Comparison of ENCODE assay signal across 1 cellular context in genomic region chr16:5071341-5071680, GRCh38.
TF ChIP-seq lines count a peak whose summit lies in the region.

No MANE protein-coding gene starts in this region.

TF ChIP-seq in H1, 55 proteins besides CTCF, POLR2A, EP300 and RAD21:
- TF ChIP-seq HDAC2 (IDR thresholded peaks at IDR 0.05; ENCODE audit: borderline replicate concordance in 1 of 2, low read depth in 2 of 2, low read length in 2 of 2), result no peak
- no peak for TF ChIP-seq CTBP2 (IDR thresholded peaks at IDR 0.05; ENCODE audit: borderline replicate concordance, insufficient read depth, insufficient read length, low read length)
- TF ChIP-seq CHD7 (IDR thresholded peaks at IDR 0.05; ENCODE audit: insufficient replicate concordance, low read length), result no peak
- TF ChIP-seq USF2 (IDR thresholded peaks at IDR 0.05; ENCODE audit: low read length), result no peak
- no peak for TF ChIP-seq KDM1A (IDR thresholded peaks at IDR 0.05; ENCODE audit: borderline replicate concordance, low read length)
- no peak for TF ChIP-seq ASH2L (IDR thresholded peaks at IDR 0.05; ENCODE audit: low read length)
- TF ChIP-seq RXRA (IDR thresholded peaks at IDR 0.05; ENCODE audit: insufficient read depth, low read depth, low read length), result no peak
- no peak for TF ChIP-seq EZH2 (IDR thresholded peaks at IDR 0.05; ENCODE audit: low read depth, low read length, severe bottlenecking)
- no peak for TF ChIP-seq TCF12 (IDR thresholded peaks at IDR 0.05; ENCODE audit: low read depth, low read length)
- no peak for TF ChIP-seq RNF2 (IDR thresholded peaks at IDR 0.05; ENCODE audit: borderline replicate concordance, low read depth, low read length, missing control alignments, poor library complexity, severe bottlenecking)
- TF ChIP-seq TAF1 (IDR thresholded peaks at IDR 0.05; ENCODE audit: low read depth, low read length), result no peak
- no peak for TF ChIP-seq CHD1 (IDR thresholded peaks at IDR 0.05; ENCODE audit: low read depth, low read length)
- TF ChIP-seq JUN (IDR thresholded peaks at IDR 0.05; ENCODE audit: low read depth, low read length), result no peak
- no peak for TF ChIP-seq SUZ12 (IDR thresholded peaks at IDR 0.05; ENCODE audit: low read length)
- TF ChIP-seq E2F6 (IDR thresholded peaks at IDR 0.05), result no peak
- TF ChIP-seq CBX8 (IDR thresholded peaks at IDR 0.05; ENCODE audit: borderline replicate concordance, low read depth, low read length), result no peak
